Comparison of ENCODE assay signal across 22 cellular contexts in genomic region chr20:52619101-52619500, GRCh38.
A peak's percentile ranks its signal among the peaks of the same experiment; 100 is the strongest.
DNase-seq lines count a peak whose midpoint lies in the region; TF ChIP-seq lines count a peak whose summit lies in the region.
"Had no signal": no experiment of that assay in that cellular context is flagged by ENCODE, and none has a peak within 500 bp of the region (broad histone marks: within the 10 kb centered on the region; RNA-seq: fewer than 3 reads in every experiment).

No MANE protein-coding gene starts in this region.

- H3K27ac Mint-ChIP-seq in neural crest cell (ENCODE audit: unreplicated experiment) (peak overlapping the region; percentile 14), chondrocyte (ENCODE audit: unreplicated experiment) (no peak overlapping the region)
- H3K27ac Mint-ChIP-seq: activated B cell treated with CpG ODN at 0.5 μM for 24 hours; activated naive CD8-positive, alpha-beta T cell treated with anti-CD3 and anti-CD28 coated beads for 36 hours; activated T-helper 17 cell treated with anti-CD3 and anti-CD28 coated beads, Interleukin-2, amount 50 U/mL, for 72 hours; CD4-positive, alpha-beta T cell; IgD-negative memory B cell had no signal

- H3K36me3 Mint-ChIP-seq in neural crest cell (ENCODE audit: low read depth), result no peaks in the 10 kb centered on the region
- H3K36me3 Mint-ChIP-seq in chondrocyte (ENCODE audit: low read depth), result no peaks in the 10 kb centered on the region
- H3K36me3 Mint-ChIP-seq: activated naive CD8-positive, alpha-beta T cell treated with anti-CD3 and anti-CD28 coated beads for 36 hours; IgD-negative memory B cell had no signal

- H3K27me3 Mint-ChIP-seq in neural crest cell (ENCODE audit: low read depth) (peaks cover 4% of the 10 kb centered on the region), chondrocyte (ENCODE audit: low read depth) (no peaks in the 10 kb centered on the region)

- intact Hi-C loops in vagina (cut with DNase I), result no loop called here

- TF ChIP-seq CTCF in neural crest cell (conservative IDR thresholded peaks at IDR 0.05), result no peak
- no peak for TF ChIP-seq CTCF in chondrocyte (IDR thresholded peaks at IDR 0.05)
- TF ChIP-seq CTCF in vagina (IDR thresholded peaks at IDR 0.05), result no peak

- H3K4me3 Mint-ChIP-seq in neural crest cell (no peak overlapping the region), chondrocyte (ENCODE audit: unreplicated experiment) (no peak overlapping the region)
- H3K4me3 Mint-ChIP-seq: activated B cell treated with CpG ODN at 0.5 μM for 24 hours; activated naive CD8-positive, alpha-beta T cell treated with anti-CD3 and anti-CD28 coated beads for 36 hours; activated T-helper 17 cell treated with anti-CD3 and anti-CD28 coated beads, Interleukin-2, amount 50 U/mL, for 72 hours; CD4-positive, alpha-beta T cell; IgD-negative memory B cell had no signal

- no peaks in the 10 kb centered on the region for H3K27me3 ChIP-seq in vagina
- H3K27me3 ChIP-seq: ascending aorta had no signal

- H3K4me1 Mint-ChIP-seq in neural crest cell (peaks cover 32% of the 10 kb centered on the region), chondrocyte (ENCODE audit: low read depth) (peaks cover 7% of the 10 kb centered on the region)
- H3K4me1 Mint-ChIP-seq: activated B cell treated with CpG ODN at 0.5 μM for 24 hours had no signal

- no peak overlapping the region for H3K27ac ChIP-seq in vagina
- H3K27ac ChIP-seq: 22Rv1, ascending aorta, upper lobe of right lung had no signal

- no peaks in the 10 kb centered on the region for H3K4me1 ChIP-seq in vagina
- H3K4me1 ChIP-seq: ascending aorta, upper lobe of right lung had no signal

- no peaks in the 10 kb centered on the region for H3K9me3 Mint-ChIP-seq in neural crest cell
- H3K9me3 Mint-ChIP-seq in chondrocyte (ENCODE audit: low read depth), result no peaks in the 10 kb centered on the region
- H3K9me3 Mint-ChIP-seq: activated B cell treated with CpG ODN at 0.5 μM for 24 hours; activated naive CD8-positive, alpha-beta T cell treated with anti-CD3 and anti-CD28 coated beads for 36 hours; activated T-helper 17 cell treated with anti-CD3 and anti-CD28 coated beads, Interleukin-2, amount 50 U/mL, for 72 hours; CD4-positive, alpha-beta T cell; IgD-negative memory B cell had no signal

- DNase-seq in DMS 273 (lab: John Stamatoyannopoulos, UW; ENCODE audit: unreplicated experiment) (peak; percentile 4), DMS 273 treated with DMSO at 0.1 percent for 48 hours (lab: John Stamatoyannopoulos, UW) (no peak), M059J (ENCODE audit: low read depth) (peak; percentile 47), astrocyte of the hippocampus (ENCODE audit: low read depth, low spot score) (peak; percentile 5), neural crest cell (ENCODE audit: low read depth, low spot score) (no peak), chondrocyte (ENCODE audit: low spot score) (no peak), vagina (ENCODE audit: extremely low spot score in 2 of 2) (no peak)
- DNase-seq in activated CD8-positive, alpha-beta memory T cell treated with anti-CD3 and anti-CD28 coated beads, Interleukin-2, amount 50 U/mL, for 4 hours, result no peak
- DNase-seq: activated B cell treated with CpG ODN at 0.5 μM for 24 hours; activated CD4-positive, alpha-beta T cell treated with anti-CD3 and anti-CD28 coated beads, Interleukin-2, amount 50 U/mL, for 4 hours; activated naive CD8-positive, alpha-beta T cell treated with anti-CD3 and anti-CD28 coated beads for 36 hours; kidney glomerular epithelial cell; mammary epithelial cell; NCI-H1436; NCI-H524; T1000; upper lobe of right lung had no signal

- H3K36me3 ChIP-seq in vagina, result no peaks in the 10 kb centered on the region
- H3K36me3 ChIP-seq: ascending aorta, upper lobe of right lung had no signal

- H3K4me3 ChIP-seq in vagina, result no peak overlapping the region
- H3K4me3 ChIP-seq: ascending aorta, upper lobe of right lung had no signal

- no peak for TF ChIP-seq POLR2A in vagina (IDR thresholded peaks at IDR 0.05)

- no peaks in the 10 kb centered on the region for H3K9me3 ChIP-seq in vagina
- H3K9me3 ChIP-seq: ascending aorta, upper lobe of right lung had no signal

Comparison
In these comparisons a context has a peak if more than half of its experiments do, and no peak if none do; other contexts are left out.
1. DNase-seq: peak in DMS 273 (single experiment), M059J (single experiment) and astrocyte of the hippocampus (single experiment); none in DMS 273 treated with DMSO at 0.1 percent for 48 hours (single experiment), neural crest cell (single experiment), chondrocyte (single experiment), activated CD8-positive, alpha-beta memory T cell treated with anti-CD3 and anti-CD28 coated beads, Interleukin-2, amount 50 U/mL, for 4 hours (single experiment) and vagina (0 of 2).